ENCODE assay signal across 8 cellular contexts in genomic region chr2:96638144-96639121, GRCh38. TPM values are rescaled to one million over a fixed set of nuclear protein-coding genes. Genes with fewer than 3 reads are reported as not detected.
A peak's percentile ranks its signal among the peaks of the same experiment; 100 is the strongest.
DNase-seq lines count a peak whose midpoint lies in the region; TF ChIP-seq lines count a peak whose summit lies in the region.

Gene KANSL3, minus strand, starts transcription at chr2:96638312. Its CDS starts 1,177 bp downstream, at chr2:96637135.

- H3K36me3 Mint-ChIP-seq in H9 (ENCODE audit: insufficient read depth in 1 of 3, low read depth in 3 of 3) (peaks cover 0 to 24% (median 19%) of the 10 kb centered on the region in 3 experiments; a peak in 6 of 7 replicates), neural crest cell (ENCODE audit: low read depth) (peaks cover 3% of the 10 kb centered on the region)

- no peak within 1 kb of the TSS for H3T11ph ChIP-seq in H9 (ENCODE audit: low read length)

- H4K20me1 ChIP-seq in H9 (ENCODE audit: control insufficient read depth, insufficient read depth, insufficient read length) = no peaks in the 10 kb centered on the region

- no peak for TF ChIP-seq CTCF in H9 (conservative IDR thresholded peaks at IDR 0.05)
- no peak for TF ChIP-seq CTCF in fibroblast of villous mesenchyme (IDR thresholded peaks at IDR 0.05; ENCODE audit: insufficient read depth, low read depth, low read length)
- TF ChIP-seq CTCF in neural crest cell (conservative IDR thresholded peaks at IDR 0.05) = no peak

- H3K9me3 Mint-ChIP-seq in H9 (no peaks in the 10 kb centered on the region), neural crest cell (peaks cover 2% of the 10 kb centered on the region)

- H3K9me3 ChIP-seq in H9 (ENCODE audit: control insufficient read depth, low read depth, low read length) = no peaks in the 10 kb centered on the region
- H3K9me3 ChIP-seq in MG63 = no peaks in the 10 kb centered on the region
- H3K9me3 ChIP-seq in stomach smooth muscle (ENCODE audit: control insufficient read depth in 2 of 2, low read length in 2 of 2) = no peaks in the 10 kb centered on the region

- peaks cover 5% of the 10 kb centered on the region for H3K27me3 Mint-ChIP-seq in H9 (ENCODE audit: low read depth)
- H3K27me3 Mint-ChIP-seq in neural crest cell (ENCODE audit: low read depth) = no peaks in the 10 kb centered on the region

- H2BK120ac ChIP-seq in H9 (ENCODE audit: low read depth, low read length, poor library complexity, severe bottlenecking) = no peak within 1 kb of the TSS

- H3K36me3 ChIP-seq in MG63 (peaks cover 32% of the 10 kb centered on the region), stomach smooth muscle (ENCODE audit: control insufficient read depth in 2 of 2, insufficient read depth in 2 of 2, low read length in 2 of 2) (peaks cover 3% of the 10 kb centered on the region in 2 donors)

- peak within 1 kb of the TSS; percentile 90 for H2AFZ ChIP-seq in H9 (ENCODE audit: low read length)

- no peak within 1 kb of the TSS for H3K56ac ChIP-seq in H9 (ENCODE audit: insufficient read length, low read depth, low read length)

- H3K4me2 ChIP-seq in H9 (ENCODE audit: insufficient read depth, insufficient read length, low read length) = peak within 1 kb of the TSS; percentile 80

- H3K23me2 ChIP-seq in H9 (ENCODE audit: insufficient read length, low read depth, low read length, poor library complexity, severe bottlenecking) = peaks cover 12% of the 10 kb centered on the region

- H2BK15ac ChIP-seq in H9 (ENCODE audit: low read depth, low read length) = no peak within 1 kb of the TSS

- no peak within 1 kb of the TSS for H3K4ac ChIP-seq in H9 (ENCODE audit: low read depth, low read length)

- H3K27ac ChIP-seq in H9 (ENCODE audit: insufficient read length, low read depth, low read length) = no peak within 1 kb of the TSS
- H3K27ac ChIP-seq in stomach smooth muscle (ENCODE audit: low read length) = peak within 1 kb of the TSS; percentile 88

- peak within 1 kb of the TSS in 2 of 3 experiments; percentile 77 to 92; a peak in 3 of 7 replicates for H3K27ac Mint-ChIP-seq in H9
- H3K27ac Mint-ChIP-seq in neural crest cell (ENCODE audit: unreplicated experiment) = peak within 1 kb of the TSS; percentile 93

- H3K4me1 ChIP-seq in H9 (ENCODE audit: insufficient read depth, low read length) (no peaks in the 10 kb centered on the region), stomach smooth muscle (ENCODE audit: control insufficient read depth, insufficient read depth, low read length) (peaks cover 9% of the 10 kb centered on the region)

- H2BK12ac ChIP-seq in H9 (ENCODE audit: insufficient read length, low read depth, low read length) = no peak within 1 kb of the TSS

- no peak within 1 kb of the TSS for H4K8ac ChIP-seq in H9 (replicated peaks; ENCODE audit: insufficient read length, low read depth, low read length)

- H4K5ac ChIP-seq in H9 (ENCODE audit: insufficient read length, low read depth, low read length) = no peak within 1 kb of the TSS

- no peak within 1 kb of the TSS for H2AK5ac ChIP-seq in H9 (ENCODE audit: insufficient read length, low read length)

- no peaks in the 10 kb centered on the region for H3K79me1 ChIP-seq in H9 (ENCODE audit: insufficient read depth, low read depth, low read length, poor library complexity, severe bottlenecking)

- H2BK5ac ChIP-seq in H9 (ENCODE audit: insufficient read length, low read length) = no peak within 1 kb of the TSS

- peak within 1 kb of the TSS; percentile 77 for H3K14ac ChIP-seq in H9 (ENCODE audit: insufficient read depth, low read length)

- H3K9ac ChIP-seq in H9 (ENCODE audit: extremely low read depth, insufficient read length, low read length) = peak within 1 kb of the TSS; percentile 30
- peak within 1 kb of the TSS; percentile 83 to 90 for H3K9ac ChIP-seq in stomach smooth muscle (ENCODE audit: low read length in 2 of 2)

- H3K4me3 ChIP-seq in MG63 (peak within 1 kb of the TSS; percentile 95), fibroblast of villous mesenchyme (ENCODE audit: low read depth, low read length) (peak within 1 kb of the TSS; percentile 67), stomach smooth muscle (ENCODE audit: low read length in 2 of 2) (peak within 1 kb of the TSS; percentile 85 to 87)

- no peak within 1 kb of the TSS for H3K23ac ChIP-seq in H9 (ENCODE audit: insufficient read length, low read depth, low read length)

- H3K79me2 ChIP-seq in H9 (ENCODE audit: insufficient read depth, low read length) = no peaks in the 10 kb centered on the region; the same call in 1 of the 2 replicates

- no peak within 1 kb of the TSS for H2BK20ac ChIP-seq in H9 (ENCODE audit: low read depth, low read length, poor library complexity, severe bottlenecking)

- DNase-seq in ELF-1 (ENCODE audit: low read depth, low spot score) = peak; percentile 95
- DNase-seq in H9 = peak; percentile 89
- peak; percentile 81 for DNase-seq in MG63
- peak; percentile 89 for DNase-seq in SIG-M5 treated with dmso at 0.1 percent for 504 hours (lab: John Stamatoyannopoulos, UW; ENCODE audit: unreplicated experiment)
- peak; percentile 84 for DNase-seq in activated gamma-delta T cell treated with Interleukin-2 at 50 U/mL for 16 hours
- DNase-seq in fibroblast of villous mesenchyme (ENCODE audit: low read depth) = peak; percentile 96
- DNase-seq in neural crest cell (ENCODE audit: low read depth, low spot score) = peak; percentile 93

- H4K91ac ChIP-seq in H9 (ENCODE audit: insufficient read length, low read depth, low read length) = no peak within 1 kb of the TSS

- no CpG with 5 or more reads among the region's 67 CpGs for WGBS in H9 (ENCODE audit: extremely low coverage, insufficient read length, low lambda C conversion rate)

- H3K4me3 Mint-ChIP-seq in H9 (peak within 1 kb of the TSS; percentile 88 to 94), neural crest cell (peak within 1 kb of the TSS; percentile 98)

- H3K18ac ChIP-seq in H9 (ENCODE audit: insufficient read length, low read depth, low read length) = peak within 1 kb of the TSS; percentile 71

- H3K27me3 ChIP-seq in H9 (ENCODE audit: insufficient read depth, low read length) (no peaks in the 10 kb centered on the region), MG63 (no peaks in the 10 kb centered on the region), stomach smooth muscle (ENCODE audit: control insufficient read depth in 1 of 2, insufficient read depth in 2 of 2, low read length in 2 of 2) (no peaks in the 10 kb centered on the region)

- H3K4me1 Mint-ChIP-seq in H9 = peaks cover 15 to 16% of the 10 kb centered on the region in 2 experiments
- peaks cover 51% of the 10 kb centered on the region for H3K4me1 Mint-ChIP-seq in neural crest cell

RNA-seq across cellular contexts. Expression of gene KANSL3, which starts in this region (rescaled TPM):
- 34.2 and 35.7 TPM in 2 replicates for total RNA-seq in H9 (2021)
- 23.9 and 34.5 TPM in 2 replicates for total RNA-seq in MG63 (2014; rRNA removed; shearing (Covaris generic); ENCODE audit: low replicate concordance)
- 35.4 and 37.4 TPM in 2 replicates for total RNA-seq in fibroblast of villous mesenchyme
- 57.7 and 58.8 TPM in 2 replicates for total RNA-seq in neural crest cell
